In the genomic region with DNA sequence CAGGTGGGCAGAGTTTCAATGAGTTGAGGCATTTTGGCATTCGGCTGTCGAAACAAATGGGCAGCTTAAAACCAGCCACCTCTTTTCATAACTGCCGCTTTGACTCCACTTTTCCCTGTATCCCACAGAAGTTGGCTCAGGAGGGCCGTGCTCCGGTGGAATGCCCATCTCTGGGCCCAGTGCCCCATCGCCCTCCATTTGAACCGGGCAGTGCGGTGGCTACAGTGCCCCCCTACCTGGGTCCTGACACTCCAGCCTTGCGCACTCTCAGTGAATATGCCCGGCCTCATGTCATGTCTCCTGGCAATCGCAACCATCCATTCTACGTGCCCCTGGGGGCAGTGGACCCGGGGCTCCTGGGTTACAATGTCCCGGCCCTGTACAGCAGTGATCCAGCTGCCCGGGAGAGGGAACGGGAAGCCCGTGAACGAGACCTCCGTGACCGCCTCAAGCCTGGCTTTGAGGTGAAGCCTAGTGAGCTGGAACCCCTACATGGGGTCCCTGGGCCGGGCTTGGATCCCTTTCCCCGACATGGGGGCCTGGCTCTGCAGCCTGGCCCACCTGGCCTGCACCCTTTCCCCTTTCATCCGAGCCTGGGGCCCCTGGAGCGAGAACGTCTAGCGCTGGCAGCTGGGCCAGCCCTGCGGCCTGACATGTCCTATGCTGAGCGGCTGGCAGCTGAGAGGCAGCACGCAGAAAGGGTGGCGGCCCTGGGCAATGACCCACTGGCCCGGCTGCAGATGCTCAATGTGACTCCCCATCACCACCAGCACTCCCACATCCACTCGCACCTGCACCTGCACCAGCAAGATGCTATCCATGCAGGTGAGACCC, we compare ENCODE assay signal across 6 cellular contexts. TPM values are rescaled to one million over a fixed set of nuclear protein-coding genes. Genes with fewer than 3 reads are reported as not detected.
DNase-seq lines count a peak whose midpoint lies in the region; ATAC-seq and TF ChIP-seq lines count a peak whose summit lies in the region.

No MANE protein-coding gene starts in this region.

- H3K4me1 ChIP-seq in hepatocyte (ENCODE audit: insufficient read depth) (peaks cover 20% of the 10 kb centered on the region), upper lobe of left lung (peaks cover 46 to 58% (median 52%) of the 10 kb centered on the region in 4 donors)

- H3K4me3 Mint-ChIP-seq in activated naive CD4-positive, alpha-beta T cell treated with anti-CD3 and anti-CD28 coated beads for 36 hours, result peak overlapping the region; percentile 92

- ATAC-seq in upper lobe of left lung (ENCODE audit: low FRiP score in 2 of 2) (no peak), HG02852 (IDR thresholded peaks at IDR 0.05; ENCODE audit: unreplicated experiment) (no peak), GM19328 (IDR thresholded peaks at IDR 0.05; ENCODE audit: unreplicated experiment) (no peak)

- no peaks in the 10 kb centered on the region for H3K27me3 Mint-ChIP-seq in activated naive CD4-positive, alpha-beta T cell treated with anti-CD3 and anti-CD28 coated beads for 36 hours (ENCODE audit: low read depth)

- H3K27ac ChIP-seq in hepatocyte, result peak overlapping the region; percentile 29
- peak overlapping the region; percentile 82 to 96 (median 93) for H3K27ac ChIP-seq in upper lobe of left lung

- TF ChIP-seq CTCF in hepatocyte (IDR thresholded peaks at IDR 0.05; ENCODE audit: poor library complexity), result no peak
- TF ChIP-seq CTCF in upper lobe of left lung (IDR thresholded peaks at IDR 0.05), result peak in 1 of 6 experiments; percentile 9

- H3K4me3 ChIP-seq in hepatocyte, result no peak overlapping the region
- peak overlapping the region in 3 of 4 donors; percentile 53 to 76 (median 64) for H3K4me3 ChIP-seq in upper lobe of left lung

- H3K27ac Mint-ChIP-seq in activated naive CD4-positive, alpha-beta T cell treated with anti-CD3 and anti-CD28 coated beads for 36 hours, result peak overlapping the region; percentile 96

- TF ChIP-seq POLR2A in upper lobe of left lung (IDR thresholded peaks at IDR 0.05), result no peak

- H3K9me3 Mint-ChIP-seq in activated naive CD4-positive, alpha-beta T cell treated with anti-CD3 and anti-CD28 coated beads for 36 hours, result no peaks in the 10 kb centered on the region

- CTCF ChIA-PET in activated naive CD4-positive, alpha-beta T cell treated with anti-CD3 and anti-CD28 coated beads for 36 hours (lab: Charles Lee), result interaction anchor here (1.0 to 4.8 kb wide), 14 partner anchors 9 to 309 kb away, joined by 3 to 43 read pairs (median 5); a partner anchor contains a TSS

- intact Hi-C loops in activated naive CD4-positive, alpha-beta T cell treated with anti-CD3 and anti-CD28 coated beads for 36 hours (cut with micrococcal nuclease), result loop anchor here (1.0 kb wide), 4 partner anchors 14 to 86 kb away; a partner anchor contains a TSS

- H3K9me2 ChIP-seq in hepatocyte (replicated peaks; ENCODE audit: insufficient read depth), result no peaks in the 10 kb centered on the region

- H3K79me2 ChIP-seq in hepatocyte, result peaks cover 39% of the 10 kb centered on the region

- peaks cover 41% of the 10 kb centered on the region for H3K4me1 Mint-ChIP-seq in activated naive CD4-positive, alpha-beta T cell treated with anti-CD3 and anti-CD28 coated beads for 36 hours (ENCODE audit: low read depth)

- H3K9me3 ChIP-seq in hepatocyte (ENCODE audit: low read depth), result no peaks in the 10 kb centered on the region
- no peaks in the 10 kb centered on the region for H3K9me3 ChIP-seq in upper lobe of left lung

- H3K36me3 Mint-ChIP-seq in activated naive CD4-positive, alpha-beta T cell treated with anti-CD3 and anti-CD28 coated beads for 36 hours (ENCODE audit: low read depth), result peaks cover 26% of the 10 kb centered on the region

- no peaks in the 10 kb centered on the region for H3K27me3 ChIP-seq in hepatocyte
- H3K27me3 ChIP-seq in upper lobe of left lung, result no peaks in the 10 kb centered on the region

- H3K4me2 ChIP-seq in hepatocyte, result peak overlapping the region; percentile 64

- no peak for TF ChIP-seq EP300 in upper lobe of left lung (IDR thresholded peaks at IDR 0.05)

- H3K36me3 ChIP-seq in hepatocyte (replicated peaks; ENCODE audit: insufficient read depth, low read depth), result no peaks in the 10 kb centered on the region
- H3K36me3 ChIP-seq in upper lobe of left lung, result peaks cover 9 to 67% (median 40%) of the 10 kb centered on the region in 4 donors

- peaks cover 7% of the 10 kb centered on the region for H4K20me1 ChIP-seq in hepatocyte (ENCODE audit: insufficient read depth, poor library complexity, severe bottlenecking)

- 95% methylated on average over 32 of the region's 32 CpGs for WGBS in hepatocyte (ENCODE audit: low lambda C conversion rate, missing lambda C conversion rate)
- WGBS in upper lobe of left lung, 2 donors, result 80 to 83% methylated on average over 16 to 32 of the region's 32 CpGs

- no peak overlapping the region for H2AFZ ChIP-seq in hepatocyte

- no peak for DNase-seq in activated naive CD4-positive, alpha-beta T cell treated with anti-CD3 and anti-CD28 coated beads for 36 hours
- no peak for DNase-seq in activated naive CD4-positive, alpha-beta T cell (lab: John Stamatoyannopoulos, UW)
- DNase-seq in hepatocyte (ENCODE audit: low spot score), result no peak
- peak in 1 of 2 donors; percentile 86 for DNase-seq in upper lobe of left lung

RNA-seq across cellular contexts. Expression of a gene that starts 5.0 kb away (rescaled TPM):
- not detected for total RNA-seq in activated naive CD4-positive, alpha-beta T cell treated with anti-CD3 and anti-CD28 coated beads for 36 hours
- total RNA-seq in hepatocyte (not detected in 2 replicates), upper lobe of left lung (not detected)
- not detected in 2 replicates for polyA plus RNA-seq in hepatocyte

RNA-seq across cellular contexts. Expression of a gene that starts 5.3 kb away (rescaled TPM):
- total RNA-seq in activated naive CD4-positive, alpha-beta T cell treated with anti-CD3 and anti-CD28 coated beads for 36 hours, result 100 to 1,000 TPM; 242 to 245 TPM
- total RNA-seq in hepatocyte, result 219 and 289 TPM in 2 replicates
- polyA plus RNA-seq in hepatocyte, result 217 and 219 TPM in 2 replicates
- total RNA-seq in upper lobe of left lung, result 100 to 1,000 TPM in 5 of 6 donors, 10 to 100 TPM in 1; 83.8 to 291 (median 179) TPM

RNA-seq across cellular contexts. Expression of a gene that starts 10.8 kb away (rescaled TPM):
- 10 to 100 TPM; 20.1 to 22.2 TPM for total RNA-seq in activated naive CD4-positive, alpha-beta T cell treated with anti-CD3 and anti-CD28 coated beads for 36 hours
- total RNA-seq in hepatocyte (11.1 and 15.8 TPM in 2 replicates), upper lobe of left lung (100 to 1,000 TPM in 4 of 6 donors, 10 to 100 TPM in 2; 74.7 to 321 (median 133) TPM)
- 32.7 and 43.7 TPM in 2 replicates for polyA plus RNA-seq in hepatocyte

RNA-seq across cellular contexts. Expression of a gene that starts 12.6 kb away (rescaled TPM):
- 100 to 1,000 TPM; 334 to 348 TPM for total RNA-seq in activated naive CD4-positive, alpha-beta T cell treated with anti-CD3 and anti-CD28 coated beads for 36 hours
- total RNA-seq in hepatocyte (14.5 and 17.2 TPM in 2 replicates), upper lobe of left lung (100 to 1,000 TPM in 4 of 6 donors, 10 to 100 TPM in 2; 56.3 to 215 (median 114) TPM)
- polyA plus RNA-seq in hepatocyte, result 20.8 and 25.4 TPM in 2 replicates

RNA-seq across cellular contexts. Expression of a gene that starts 24.2 kb away (rescaled TPM):
- 100 to 1,000 TPM; 128 to 131 TPM for total RNA-seq in activated naive CD4-positive, alpha-beta T cell treated with anti-CD3 and anti-CD28 coated beads for 36 hours
- 11.1 and 11.8 TPM in 2 replicates for total RNA-seq in hepatocyte
- 14.2 and 18.8 TPM in 2 replicates for polyA plus RNA-seq in hepatocyte
- 10 to 100 TPM; 33.4 to 44.0 (median 40.7) TPM for total RNA-seq in upper lobe of left lung
